Comparison of ENCODE assay signal across 8 cellular contexts in the genomic region with DNA sequence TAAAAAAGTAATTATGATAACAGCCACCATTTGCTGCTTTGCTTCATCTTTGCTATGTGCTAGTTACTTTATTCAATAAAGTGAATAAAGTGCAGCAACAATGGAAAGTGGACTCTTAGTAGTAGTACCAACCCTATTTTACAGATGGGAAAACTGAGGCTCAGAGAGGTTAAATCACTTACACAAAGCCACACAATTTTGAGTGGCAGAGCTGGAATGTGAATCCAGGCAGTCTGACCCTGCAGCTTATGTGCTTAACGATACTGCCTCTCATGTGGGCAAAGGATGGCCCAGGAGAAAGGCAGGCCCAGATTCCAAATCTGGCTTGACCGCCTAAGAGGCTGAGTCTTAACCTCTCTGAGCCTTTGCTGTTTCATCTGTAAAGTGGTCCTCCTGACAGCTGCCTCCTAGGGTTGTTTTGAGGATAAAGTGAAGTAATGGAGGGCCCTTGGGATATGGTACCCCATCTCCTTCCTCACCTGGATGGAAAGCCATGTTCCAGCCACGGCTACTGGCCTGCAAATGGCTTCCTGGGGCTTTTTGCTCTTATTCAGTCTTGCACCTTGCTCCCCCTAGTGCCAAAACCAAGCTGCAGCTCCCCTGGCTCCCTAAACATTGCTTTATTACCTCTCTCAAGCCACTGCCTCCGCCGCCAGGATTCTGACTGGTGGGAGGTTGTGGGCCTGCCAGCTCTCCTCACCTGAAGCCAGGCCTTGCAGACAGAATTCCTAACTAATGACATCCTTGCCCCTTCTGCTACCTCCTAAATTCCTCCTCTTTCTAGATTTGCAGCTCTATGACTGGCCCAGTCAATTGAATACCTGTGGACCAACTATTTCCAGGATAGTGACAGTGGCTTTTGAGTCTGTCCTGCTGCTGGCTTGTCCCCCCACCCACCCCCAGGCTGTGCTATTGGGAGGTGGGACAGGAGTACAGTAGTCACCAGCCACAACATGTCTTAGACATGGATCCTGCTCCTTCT.
A peak's percentile ranks its signal among the peaks of the same experiment; 100 is the strongest.
DNase-seq lines count a peak whose midpoint lies in the region; ATAC-seq and TF ChIP-seq lines count a peak whose summit lies in the region.

No MANE protein-coding gene starts in this region.

- TF ChIP-seq POLR2A in esophagus squamous epithelium (IDR thresholded peaks at IDR 0.05) (no peak), prostate gland (IDR thresholded peaks at IDR 0.05) (no peak)

- peak; percentile 59 for TF ChIP-seq CTCF in HFF-Myc (IDR thresholded peaks at IDR 0.05; ENCODE audit: low read depth, low read length, missing control alignments)
- peak in 5 of 6 experiments; percentile 58 to 85 (median 65) for TF ChIP-seq CTCF in esophagus squamous epithelium (IDR thresholded peaks at IDR 0.05)
- peak in 3 of 4 experiments; percentile 49 to 78 (median 61) for TF ChIP-seq CTCF in prostate gland (IDR thresholded peaks at IDR 0.05)
- TF ChIP-seq CTCF in omental fat pad (IDR thresholded peaks at IDR 0.05) = no peak

- no peaks in the 10 kb centered on the region for H3K9me3 ChIP-seq in NT2/D1 (ENCODE audit: insufficient read depth, low read length)
- H3K9me3 ChIP-seq in esophagus squamous epithelium = no peaks in the 10 kb centered on the region
- H3K9me3 ChIP-seq in prostate gland = no peaks in the 10 kb centered on the region

- WGBS in esophagus squamous epithelium, 2 donors = 40 to 77% methylated on average over 4 to 5 of the region's 5 CpGs
- WGBS in prostate gland = 54% methylated on average over 5 of the region's 5 CpGs

- intact Hi-C loops in esophagus squamous epithelium (cut with DNase I) (loop anchor here (5.0 to 10.0 kb wide), 2 partner anchors 202 to 270 kb away; no protein-coding TSS in a partner anchor), prostate gland (cut with DNase I) (no loop called here)

- peak; percentile 72 for DNase-seq in COR-L47 (lab: John Stamatoyannopoulos, UW)
- no peak for DNase-seq in HFF-Myc (ENCODE audit: extremely low read depth, low read depth)
- peak; percentile 74 for DNase-seq in NT2/D1 (ENCODE audit: low read depth, low spot score)
- DNase-seq in activated CD8-positive, alpha-beta memory T cell treated with anti-CD3 and anti-CD28 coated beads, Interleukin-2, amount 50 U/mL, for 48 hours = peak; percentile 70
- no peak for DNase-seq in esophagus squamous epithelium (lab: John Stamatoyannopoulos, UW)
- DNase-seq in prostate gland (ENCODE audit: low spot score) = peak; percentile 61
- DNase-seq in omental fat pad (ENCODE audit: low spot score) = no peak

- no peaks in the 10 kb centered on the region for H3K27me3 ChIP-seq in NT2/D1 (ENCODE audit: insufficient read depth, insufficient read length)
- H3K27me3 ChIP-seq in esophagus squamous epithelium = no peaks in the 10 kb centered on the region
- H3K27me3 ChIP-seq in prostate gland (replicated peaks; ENCODE audit: insufficient read depth) = no peaks in the 10 kb centered on the region

- no peaks in the 10 kb centered on the region for H3K36me3 ChIP-seq in NT2/D1 (ENCODE audit: insufficient read depth, insufficient read length, low read length)
- no peaks in the 10 kb centered on the region for H3K36me3 ChIP-seq in esophagus squamous epithelium
- no peaks in the 10 kb centered on the region for H3K36me3 ChIP-seq in prostate gland

- H3K4me1 ChIP-seq in NT2/D1 (ENCODE audit: insufficient read depth, insufficient read length) (no peaks in the 10 kb centered on the region), esophagus squamous epithelium (peaks cover 8 to 44% (median 15%) of the 10 kb centered on the region in 3 donors), prostate gland (replicated peaks) (no peaks in the 10 kb centered on the region)

- ATAC-seq in omental fat pad (ENCODE audit: low FRiP score) = no peak
- ATAC-seq in GM21717 (IDR thresholded peaks at IDR 0.05; ENCODE audit: unreplicated experiment) = no peak

- H3K4me3 ChIP-seq in HFF-Myc (replicated peaks; ENCODE audit: low read depth, low read length) = no peak overlapping the region
- H3K4me3 ChIP-seq in NT2/D1 (ENCODE audit: insufficient read length, low read depth) = no peak overlapping the region
- H3K4me3 ChIP-seq in esophagus squamous epithelium = no peak overlapping the region
- H3K4me3 ChIP-seq in prostate gland = no peak overlapping the region

- H3K27ac ChIP-seq in esophagus squamous epithelium (no peak overlapping the region), prostate gland (no peak overlapping the region)

- H3K9ac ChIP-seq in NT2/D1 (ENCODE audit: insufficient read length, low read depth) = peak overlapping the region; percentile 4

Comparison
In these comparisons a context has a peak if more than half of its experiments do, and no peak if none do; other contexts are left out.
1. DNase-seq: peak in COR-L47 (single experiment), NT2/D1 (single experiment), activated CD8-positive, alpha-beta memory T cell treated with anti-CD3 and anti-CD28 coated beads, Interleukin-2, amount 50 U/mL, for 48 hours (single experiment) and prostate gland (single experiment); none in HFF-Myc (single experiment), esophagus squamous epithelium (single experiment) and omental fat pad (single experiment).
2. CTCF ChIP-seq: peak in HFF-Myc (single experiment), esophagus squamous epithelium (5 of 6) and prostate gland (3 of 4); none in omental fat pad (0 of 3).